ENCODE assay signal across 25 cellular contexts in genomic region chr7:74119831-74120230, GRCh38.
"Had no signal": no experiment of that assay in that cellular context is flagged by ENCODE, and none has a peak within 500 bp of the region (broad histone marks: within the 10 kb centered on the region; RNA-seq: fewer than 3 reads in every experiment).

No MANE protein-coding gene starts in this region.

- H3K27ac Mint-ChIP-seq: mesothelial cell of epicardium; naive B cell; natural killer cell; nephron progenitor cell; progenitor cell of endocrine pancreas; stimulated activated memory B cell treated with anti-CD40 and anti-IgM and Interleukin-4, amounts not matched to agents 10 μg/mL and 1 μg/mL and 100 μg/mL, for 72 hours had no signal

- H2AFZ ChIP-seq: hepatocyte had no signal

- H3K9me3 Mint-ChIP-seq: natural killer cell; stimulated activated memory B cell treated with anti-CD40 and anti-IgM and Interleukin-4, amounts not matched to agents 10 μg/mL and 1 μg/mL and 100 μg/mL, for 72 hours had no signal

- H3K36me3 ChIP-seq: ovary, right lobe of liver had no signal

- H3K79me2 ChIP-seq: hepatocyte had no signal

- H3K27me3 Mint-ChIP-seq: naive B cell; progenitor cell of endocrine pancreas; stimulated activated memory B cell treated with anti-CD40 and anti-IgM and Interleukin-4, amounts not matched to agents 10 μg/mL and 1 μg/mL and 100 μg/mL, for 72 hours had no signal

- H3K4me3 Mint-ChIP-seq: mesothelial cell of epicardium; naive B cell; natural killer cell; nephron progenitor cell; stimulated activated memory B cell treated with anti-CD40 and anti-IgM and Interleukin-4, amounts not matched to agents 10 μg/mL and 1 μg/mL and 100 μg/mL, for 72 hours had no signal

- DNase-seq: islet precursor cell; left ventricle myocardium inferior; mesendoderm; naive B cell; natural killer cell; nephron progenitor cell; ovary; right lobe of liver; stimulated activated CD4-positive, alpha-beta T cell treated with anti-CD3 and anti-CD28 coated beads, Interleukin-1b, Interleukin-23, amount 100 ng/mL, for 48 hours; stimulated activated CD4-positive, alpha-beta T cell treated with anti-CD3 and anti-CD28 coated beads, Interleukin-2, amount 100 ng/mL, for 48 hours; stimulated activated CD4-positive, alpha-beta T cell treated with anti-CD3 and anti-CD28 coated beads, Interleukin-4, amount 100 ng/mL, for 4 hours; stimulated activated CD8-positive, alpha-beta memory T cell treated with anti-CD3 and anti-CD28 coated beads, Interleukin-4, amount 100 ng/mL, for 48 hours; stimulated activated naive CD8-positive, alpha-beta T cell treated with anti-CD3 and anti-CD28 coated beads, Interleukin-15, Interleukin-2, amounts not matched to agents 100 U/mL and 50 U/mL, for 24 hours; stomach; tibial artery had no signal

- H3K4me1 Mint-ChIP-seq: mesothelial cell of epicardium, natural killer cell had no signal

- H3K4me3 ChIP-seq: hepatocyte, left ventricle myocardium inferior, lung, ovary, right atrium auricular region, right lobe of liver, smooth muscle cell, stomach, thoracic aorta, tibial artery, upper lobe of left lung, vagina had no signal

- H3K27ac ChIP-seq: hepatocyte, left ventricle myocardium inferior, ovary, right atrium auricular region, right lobe of liver, stomach, thoracic aorta, tibial artery, upper lobe of left lung, vagina had no signal

- H3K27me3 ChIP-seq: hepatocyte, ovary, right atrium auricular region, right lobe of liver, stomach, tibial artery, upper lobe of left lung, vagina had no signal

- ATAC-seq: natural killer cell; stimulated activated memory B cell treated with anti-CD40 and anti-IgM and Interleukin-4, amounts not matched to agents 10 μg/mL and 1 μg/mL and 100 μg/mL, for 72 hours had no signal

- H3K4me1 ChIP-seq: left ventricle myocardium inferior, right atrium auricular region, right lobe of liver, stomach, tibial artery, upper lobe of left lung, vagina had no signal

- H3K4me2 ChIP-seq: hepatocyte, smooth muscle cell had no signal

- H3K9me3 ChIP-seq: ovary, right atrium auricular region, right lobe of liver, stomach, thoracic aorta, tibial artery, upper lobe of left lung, vagina had no signal
